ENCODE assay signal across 8 cellular contexts in genomic region chr15:35206060-35206675, GRCh38.
DNase-seq lines count a peak whose midpoint lies in the region; ATAC-seq, FAIRE-seq and TF ChIP-seq lines count a peak whose summit lies in the region.

No MANE protein-coding gene starts in this region.

- H2BK5ac ChIP-seq in H1 (ENCODE audit: low read depth, low read length): no peak overlapping the region

- H3K14ac ChIP-seq in H1 (ENCODE audit: insufficient read length): no peak overlapping the region

- TF ChIP-seq EP300 in H1 (IDR thresholded peaks at IDR 0.05; ENCODE audit: borderline replicate concordance in 1 of 2, low read depth in 2 of 2, low read length in 2 of 2): no peak

- H3K4me1 Mint-ChIP-seq in activated naive CD4-positive, alpha-beta T cell treated with anti-CD3 and anti-CD28 coated beads for 36 hours (ENCODE audit: low read depth): no peaks in the 10 kb centered on the region

- DNase-seq in activated naive CD4-positive, alpha-beta T cell treated with anti-CD3 and anti-CD28 coated beads for 36 hours: peak; percentile 12
- DNase-seq in activated naive CD4-positive, alpha-beta T cell treated with anti-CD3 and anti-CD28 coated beads, Interleukin-2, amount 50 U/mL, for 16 hours: no peak
- DNase-seq in NCI-H82 (lab: John Stamatoyannopoulos, UW) (peak; percentile 62), H1 (ENCODE audit: low read depth in 1 of 2, low spot score in 2 of 2) (peak in 1 of 2 experiments; percentile 56), smooth muscle cell (lab: John Stamatoyannopoulos, UW; ENCODE audit: unreplicated experiment) (no peak), amygdala (lab: John Stamatoyannopoulos, UW) (no peak)

- H3K9me3 Mint-ChIP-seq in activated naive CD4-positive, alpha-beta T cell treated with anti-CD3 and anti-CD28 coated beads for 36 hours: no peaks in the 10 kb centered on the region

- no peaks in the 10 kb centered on the region for H3F3A ChIP-seq in smooth muscle cell (ENCODE audit: low read depth)

- TF ChIP-seq POLR2A in H1 (IDR thresholded peaks at IDR 0.05; ENCODE audit: control extremely low read depth in 1 of 2, low read depth in 2 of 2, low read length in 2 of 2): no peak

- H3K56ac ChIP-seq in H1 (replicated peaks; ENCODE audit: insufficient read length, low read depth, low read length): no peak overlapping the region

- no peaks in the 10 kb centered on the region for H4K20me1 ChIP-seq in H1 (replicated peaks in 1 of 2; ENCODE audit: control insufficient read depth in 1 of 2, insufficient read depth in 2 of 2, low read length in 2 of 2)
- H4K20me1 ChIP-seq in smooth muscle cell (ENCODE audit: low read depth): no peaks in the 10 kb centered on the region

- H2BK120ac ChIP-seq in H1 (replicated peaks; ENCODE audit: low read depth, low read length): no peak overlapping the region

- WGBS in H1 (ENCODE audit: extremely low coverage in 1 of 2, insufficient coverage in 1 of 2, insufficient read length in 1 of 2, insufficient replicate concordance in 2 of 2, low coverage in 1 of 2, low lambda C conversion rate in 2 of 2, missing lambda C conversion rate in 1 of 2), 2 experiments: 92% methylated on average over 2 of the region's 2 CpGs; no CpG with 5 or more reads in 1 of the 2 experiments
- WGBS in smooth muscle cell (ENCODE audit: low lambda C conversion rate): 93% methylated on average over 2 of the region's 2 CpGs

- no peak overlapping the region for H4K8ac ChIP-seq in H1 (ENCODE audit: extremely low read depth, insufficient read depth, low read length)

- H3K27me3 Mint-ChIP-seq in activated naive CD4-positive, alpha-beta T cell treated with anti-CD3 and anti-CD28 coated beads for 36 hours (ENCODE audit: low read depth): no peaks in the 10 kb centered on the region

- ATAC-seq in HG02571 (IDR thresholded peaks at IDR 0.05; ENCODE audit: unreplicated experiment) (no peak), GM21825 (IDR thresholded peaks at IDR 0.05; ENCODE audit: unreplicated experiment) (no peak)

- no peak overlapping the region for H3K18ac ChIP-seq in H1 (ENCODE audit: extremely low read depth, low read length)

- no peak overlapping the region for H4K91ac ChIP-seq in H1 (replicated peaks; ENCODE audit: insufficient read length, low read length)

- FAIRE-seq in H1 (lab: Jason Lieb, UNC): peak; percentile 86

- H3K79me1 ChIP-seq in H1 (ENCODE audit: low read depth, low read length): no peaks in the 10 kb centered on the region

- H3K9me3 ChIP-seq in H1 (ENCODE audit: insufficient read depth in 2 of 2, low read depth in 1 of 2, low read length in 1 of 2) (no peaks in the 10 kb centered on the region), smooth muscle cell (replicated peaks; ENCODE audit: low read depth) (no peaks in the 10 kb centered on the region)

- H3K4me3 Mint-ChIP-seq in activated naive CD4-positive, alpha-beta T cell treated with anti-CD3 and anti-CD28 coated beads for 36 hours: no peak overlapping the region

- peak; percentile 33 to 47; a peak in 3 of 4 replicates for TF ChIP-seq RAD21 in H1 (IDR thresholded peaks at IDR 0.05 in 1 of 2, conservative IDR thresholded peaks at IDR 0.05 in 1 of 2; ENCODE audit: low read depth in 2 of 2, low read length in 2 of 2)

- POLR2A ChIA-PET in H1 (lab: Charles Lee; ENCODE audit: partially characterized antibody): no interaction called here

- H3K4me3 ChIP-seq in H1 (ENCODE audit: extremely low read depth in 1 of 4, insufficient read depth in 2 of 4, low read depth in 3 of 4, low read length in 4 of 4) (no peak overlapping the region), smooth muscle cell (no peak overlapping the region)

- H3K36me3 ChIP-seq in H1 (ENCODE audit: control insufficient read depth in 2 of 4, insufficient read depth in 4 of 4, low read length in 3 of 4): no peaks in the 10 kb centered on the region
- no peaks in the 10 kb centered on the region for H3K36me3 ChIP-seq in smooth muscle cell (ENCODE audit: low read depth)

- H2BK12ac ChIP-seq in H1 (ENCODE audit: low read depth, low read length): no peak overlapping the region

- no peaks in the 10 kb centered on the region for H3K4me1 ChIP-seq in H1 (replicated peaks in 1 of 4; ENCODE audit: control insufficient read depth in 3 of 4, insufficient read depth in 4 of 4, low read length in 3 of 4)
- no peaks in the 10 kb centered on the region for H3K4me1 ChIP-seq in smooth muscle cell (ENCODE audit: low read depth)

- H2BK20ac ChIP-seq in H1 (ENCODE audit: low read length): no peak overlapping the region

- H3K36me3 Mint-ChIP-seq in activated naive CD4-positive, alpha-beta T cell treated with anti-CD3 and anti-CD28 coated beads for 36 hours (ENCODE audit: low read depth): no peaks in the 10 kb centered on the region

- TF ChIP-seq CTCF in H1 (IDR thresholded peaks at IDR 0.05; ENCODE audit: control extremely low read depth in 1 of 3, insufficient read depth in 1 of 3, low read depth in 1 of 3, low read length in 3 of 3) (peak in 2 of 3 experiments; percentile 41 to 70; a peak in 2 of 4 replicates), smooth muscle cell (IDR thresholded peaks at IDR 0.05; ENCODE audit: borderline replicate concordance, insufficient read depth, poor library complexity, severe bottlenecking) (peak; percentile 25)

- H3K27ac ChIP-seq in H1 (ENCODE audit: low read depth, low read length) (no peak overlapping the region), smooth muscle cell (ENCODE audit: low read depth) (no peak overlapping the region)

- no peak overlapping the region for H4K5ac ChIP-seq in H1 (ENCODE audit: insufficient read length, low read depth, low read length)

- no peak overlapping the region for H3K27ac Mint-ChIP-seq in activated naive CD4-positive, alpha-beta T cell treated with anti-CD3 and anti-CD28 coated beads for 36 hours

- no peak overlapping the region for H2AK5ac ChIP-seq in H1 (ENCODE audit: low read depth, low read length)

- H2AFZ ChIP-seq in H1 (ENCODE audit: low read length) (no peak overlapping the region), smooth muscle cell (ENCODE audit: low read depth) (no peak overlapping the region)

- H3K79me2 ChIP-seq in H1 (ENCODE audit: control insufficient read depth in 1 of 2, insufficient read depth in 2 of 2, low read length in 2 of 2) (no peaks in the 10 kb centered on the region), smooth muscle cell (ENCODE audit: low read depth) (no peaks in the 10 kb centered on the region)

- H3K9ac ChIP-seq in H1 (replicated peaks in 1 of 4; ENCODE audit: extremely low read depth in 1 of 4, low read depth in 3 of 4, low read length in 3 of 4): no peak overlapping the region
- H3K9ac ChIP-seq in smooth muscle cell (ENCODE audit: low read depth): no peak overlapping the region

- intact Hi-C loops in activated naive CD4-positive, alpha-beta T cell treated with anti-CD3 and anti-CD28 coated beads for 36 hours (cut with micrococcal nuclease): loop anchor here (2.0 kb wide), 1 partner anchor 127 kb away; no protein-coding TSS in a partner anchor

- no peaks in the 10 kb centered on the region for H3K23me2 ChIP-seq in H1 (ENCODE audit: low read depth, low read length)

- no peaks in the 10 kb centered on the region for H3K27me3 ChIP-seq in H1 (replicated peaks in 1 of 4; ENCODE audit: control insufficient read depth in 3 of 4, extremely low read depth in 1 of 4, insufficient read depth in 3 of 4, low read length in 3 of 4)
- no peaks in the 10 kb centered on the region for H3K27me3 ChIP-seq in smooth muscle cell (ENCODE audit: low read depth)

- no peak overlapping the region for H3K4me2 ChIP-seq in H1 (ENCODE audit: insufficient read depth in 1 of 2, low read depth in 2 of 2, low read length in 2 of 2)
- no peak overlapping the region for H3K4me2 ChIP-seq in smooth muscle cell

- CTCF ChIA-PET in activated naive CD4-positive, alpha-beta T cell treated with anti-CD3 and anti-CD28 coated beads for 36 hours (lab: Charles Lee): interaction anchor here (0.6 kb wide), 1 partner anchor 20 kb away, joined by 3 read pairs; no protein-coding TSS in a partner anchor
- CTCF ChIA-PET in H1 (lab: Charles Lee; ENCODE audit: partially characterized antibody): interaction anchor here (0.6 to 2.0 kb wide), 15 partner anchors 9 to 151 kb away, joined by 3 to 6 read pairs (median 3); no protein-coding TSS in a partner anchor

- H2BK15ac ChIP-seq in H1 (ENCODE audit: low read length): no peak overlapping the region

- no peak overlapping the region for H3K4ac ChIP-seq in H1 (replicated peaks; ENCODE audit: insufficient read length, low read depth, low read length)

- H3K23ac ChIP-seq in H1 (ENCODE audit: insufficient read length): no peak overlapping the region

TF ChIP-seq in H1, 55 proteins besides CTCF, POLR2A, EP300 and RAD21:
- TF ChIP-seq SP1 (IDR thresholded peaks at IDR 0.05; ENCODE audit: low read depth, low read length): no peak
- TF ChIP-seq KDM4A (IDR thresholded peaks at IDR 0.05; ENCODE audit: low read depth, low read length, severe bottlenecking): no peak
- TF ChIP-seq CREB1 (IDR thresholded peaks at IDR 0.05): no peak
- TF ChIP-seq CHD2 (IDR thresholded peaks at IDR 0.05; ENCODE audit: low read length): no peak
- no peak for TF ChIP-seq BRCA1 (IDR thresholded peaks at IDR 0.05; ENCODE audit: low read depth, low read length)
- no peak for TF ChIP-seq TCF12 (IDR thresholded peaks at IDR 0.05; ENCODE audit: low read depth, low read length)
- TF ChIP-seq E2F6 (IDR thresholded peaks at IDR 0.05): no peak
- no peak for TF ChIP-seq TAF7 (optimal IDR thresholded peaks at IDR 0.05; ENCODE audit: borderline replicate concordance, low read depth, low read length)
- TF ChIP-seq HDAC2 (IDR thresholded peaks at IDR 0.05; ENCODE audit: borderline replicate concordance in 1 of 2, low read depth in 2 of 2, low read length in 2 of 2): no peak
- TF ChIP-seq BACH1 (IDR thresholded peaks at IDR 0.05; ENCODE audit: low read length): no peak
- TF ChIP-seq SP4 (IDR thresholded peaks at IDR 0.05; ENCODE audit: low read length): no peak
TF ChIP-seq in H1: peak in this region for 0.

Comparison
In these comparisons a context has a peak if more than half of its experiments do, and no peak if none do; other contexts are left out.
1. DNase-seq: peak in activated naive CD4-positive, alpha-beta T cell treated with anti-CD3 and anti-CD28 coated beads for 36 hours (single experiment) and NCI-H82 (single experiment); none in activated naive CD4-positive, alpha-beta T cell treated with anti-CD3 and anti-CD28 coated beads, Interleukin-2, amount 50 U/mL, for 16 hours (single experiment), smooth muscle cell (single experiment) and amygdala (0 of 56).